Comparison of ENCODE assay signal across 13 cellular contexts in the genomic region with DNA sequence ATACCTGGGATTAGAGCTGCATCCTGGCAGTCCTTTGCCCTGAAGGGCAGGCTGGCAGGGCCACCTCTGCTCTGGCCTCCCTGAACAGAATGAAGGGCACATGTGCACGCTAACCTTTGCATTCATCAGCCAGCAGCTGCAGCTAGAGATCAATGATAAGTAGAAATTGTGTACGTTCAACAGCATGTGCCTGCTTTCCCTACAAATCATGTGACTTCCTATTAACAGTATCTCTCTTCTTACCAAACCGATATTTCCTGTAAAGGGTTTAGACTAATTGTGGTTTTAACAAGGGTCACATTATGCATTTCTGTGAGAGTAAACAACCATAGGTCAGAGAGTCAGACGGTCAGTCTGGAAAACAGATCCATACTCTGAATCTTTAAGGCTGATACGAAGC.
DNase-seq lines count a peak whose midpoint lies in the region; ATAC-seq and TF ChIP-seq lines count a peak whose summit lies in the region.
"Had no signal": no experiment of that assay in that cellular context is flagged by ENCODE, and none has a peak within 500 bp of the region (broad histone marks: within the 10 kb centered on the region; RNA-seq: fewer than 3 reads in every experiment).

No MANE protein-coding gene starts in this region.

- no peaks in the 10 kb centered on the region for H3K27me3 Mint-ChIP-seq in activated CD4-positive, alpha-beta memory T cell treated with anti-CD3 and anti-CD28 coated beads, Interleukin-2, amount 10 ng/mL, durations not matched to agents 7 days and 5 days
- peaks cover 3% of the 10 kb centered on the region for H3K27me3 Mint-ChIP-seq in type B pancreatic cell

- H3K4me1 ChIP-seq in lower lobe of right lung: peaks cover 12% of the 10 kb centered on the region

- H3K9me3 ChIP-seq in lower lobe of right lung: no peaks in the 10 kb centered on the region
- H3K9me3 ChIP-seq: MG63 had no signal

- POLR2A ChIA-PET in activated CD4-positive, alpha-beta memory T cell treated with anti-CD3 and anti-CD28 coated beads, Interleukin-2, amount 10 ng/mL, durations not matched to agents 7 days and 5 days (lab: Charles Lee): interaction anchor here (0.8 to 1.3 kb wide), 5 partner anchors 65 to 259 kb away, joined by 3 to 4 read pairs (median 4); no protein-coding TSS in a partner anchor

- H3K27me3 ChIP-seq in lower lobe of right lung (ENCODE audit: low read depth): no peaks in the 10 kb centered on the region
- H3K27me3 ChIP-seq: MG63 had no signal

- H3K4me3 ChIP-seq in lower lobe of right lung: no peak overlapping the region
- H3K4me3 ChIP-seq: MG63 had no signal

- peaks cover 3% of the 10 kb centered on the region for H3K9me3 Mint-ChIP-seq in activated CD4-positive, alpha-beta memory T cell treated with anti-CD3 and anti-CD28 coated beads, Interleukin-2, amount 10 ng/mL, durations not matched to agents 7 days and 5 days
- no peaks in the 10 kb centered on the region for H3K9me3 Mint-ChIP-seq in type B pancreatic cell

- peak; percentile 14 for DNase-seq in stimulated activated CD4-positive, alpha-beta T cell treated with anti-CD3 and anti-CD28 coated beads, Interleukin-4, amount 100 ng/mL, for 24 hours
- no peak for DNase-seq in stimulated activated CD4-positive, alpha-beta T cell treated with anti-CD3 and anti-CD28 coated beads, Interleukin-1b, Interleukin-23, amount 100 ng/mL, for 48 hours
- DNase-seq in activated CD4-positive, alpha-beta memory T cell treated with anti-CD3 and anti-CD28 coated beads, Interleukin-2, amount 10 ng/mL, durations not matched to agents 7 days and 5 days: peak; percentile 18
- DNase-seq in lower lobe of right lung (no peak), type B pancreatic cell (ENCODE audit: extremely low spot score, unreplicated experiment) (no peak), H4 (ENCODE audit: low spot score) (no peak)
- DNase-seq in activated CD8-positive, alpha-beta memory T cell treated with anti-CD3 and anti-CD28 coated beads, Interleukin-2, amount 50 U/mL, for 4 hours: no peak
- DNase-seq: activated CD4-positive, CD25-positive, alpha-beta regulatory T cell; COR-L47; dermis blood vessel endothelial cell; MG63; occipital lobe had no signal

- H3K4me3 Mint-ChIP-seq in activated CD4-positive, alpha-beta memory T cell treated with anti-CD3 and anti-CD28 coated beads, Interleukin-2, amount 10 ng/mL, durations not matched to agents 7 days and 5 days: no peak overlapping the region
- H3K4me3 Mint-ChIP-seq in type B pancreatic cell: peak overlapping the region; percentile 27

- TF ChIP-seq CTCF in lower lobe of right lung (IDR thresholded peaks at IDR 0.05): no peak
- no peak for TF ChIP-seq CTCF in type B pancreatic cell (conservative IDR thresholded peaks at IDR 0.05)

- H3K36me3 ChIP-seq in lower lobe of right lung: no peaks in the 10 kb centered on the region
- H3K36me3 ChIP-seq: MG63 had no signal

- peaks cover 25% of the 10 kb centered on the region for H3K4me1 Mint-ChIP-seq in activated CD4-positive, alpha-beta memory T cell treated with anti-CD3 and anti-CD28 coated beads, Interleukin-2, amount 10 ng/mL, durations not matched to agents 7 days and 5 days
- H3K4me1 Mint-ChIP-seq in type B pancreatic cell (ENCODE audit: unreplicated experiment): peaks cover 12% of the 10 kb centered on the region

- peak; percentile 15 to 46 for ATAC-seq in lower lobe of right lung
- ATAC-seq in HG02678 (IDR thresholded peaks at IDR 0.05; ENCODE audit: unreplicated experiment): no peak

- peak overlapping the region; percentile 9 for H3K27ac Mint-ChIP-seq in activated CD4-positive, alpha-beta memory T cell treated with anti-CD3 and anti-CD28 coated beads, Interleukin-2, amount 10 ng/mL, durations not matched to agents 7 days and 5 days
- H3K27ac Mint-ChIP-seq in type B pancreatic cell: no peak overlapping the region

- intact Hi-C loops in lower lobe of right lung (cut with DNase I): no loop called here

- H3K36me3 Mint-ChIP-seq in activated CD4-positive, alpha-beta memory T cell treated with anti-CD3 and anti-CD28 coated beads, Interleukin-2, amount 10 ng/mL, durations not matched to agents 7 days and 5 days (ENCODE audit: low read depth): peaks cover 7% of the 10 kb centered on the region
- no peaks in the 10 kb centered on the region for H3K36me3 Mint-ChIP-seq in type B pancreatic cell

- H3K27ac ChIP-seq in lower lobe of right lung: no peak overlapping the region

- CTCF ChIA-PET in activated CD4-positive, alpha-beta memory T cell treated with anti-CD3 and anti-CD28 coated beads, Interleukin-2, amount 10 ng/mL, durations not matched to agents 7 days and 5 days (lab: Charles Lee): interaction anchor here (1.0 kb wide), 1 partner anchor 52 kb away, joined by 3 read pairs; no protein-coding TSS in a partner anchor

Comparison
In these comparisons a context has a peak if more than half of its experiments do, and no peak if none do; other contexts are left out.
1. DNase-seq: peak in stimulated activated CD4-positive, alpha-beta T cell treated with anti-CD3 and anti-CD28 coated beads, Interleukin-4, amount 100 ng/mL, for 24 hours (single experiment) and activated CD4-positive, alpha-beta memory T cell treated with anti-CD3 and anti-CD28 coated beads, Interleukin-2, amount 10 ng/mL, durations not matched to agents 7 days and 5 days (single experiment); none in stimulated activated CD4-positive, alpha-beta T cell treated with anti-CD3 and anti-CD28 coated beads, Interleukin-1b, Interleukin-23, amount 100 ng/mL, for 48 hours (single experiment), lower lobe of right lung (single experiment), type B pancreatic cell (single experiment), activated CD8-positive, alpha-beta memory T cell treated with anti-CD3 and anti-CD28 coated beads, Interleukin-2, amount 50 U/mL, for 4 hours (single experiment) and H4 (single experiment).